In the genomic region with DNA sequence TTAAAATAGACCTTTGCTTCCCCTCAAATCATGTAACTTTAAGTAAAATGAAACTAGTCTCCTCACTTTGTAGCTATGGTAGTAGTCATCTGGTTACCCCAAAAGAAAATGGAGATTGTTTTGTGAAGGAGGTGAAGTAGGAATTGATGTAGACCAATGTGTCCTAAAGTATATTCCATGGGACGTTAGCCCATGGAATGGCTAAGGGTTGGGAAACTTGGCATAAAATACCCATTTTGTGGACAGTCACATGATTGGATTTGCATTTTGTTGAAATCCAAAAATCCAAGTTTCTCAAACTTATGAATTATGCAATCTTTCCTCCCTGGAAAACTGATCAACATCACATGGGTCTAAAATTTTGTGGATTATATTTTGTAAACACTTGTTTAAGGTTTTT, we compare ENCODE assay signal across 27 cellular contexts.
"Had no signal": no experiment of that assay in that cellular context is flagged by ENCODE, and none has a peak within 500 bp of the region (broad histone marks: within the 10 kb centered on the region; RNA-seq: fewer than 3 reads in every experiment).

No MANE protein-coding gene starts in this region.

- H3K9me3 ChIP-seq: neutrophil, pancreas, prostate gland, vagina had no signal

- H3K36me3 ChIP-seq: left lung, neutrophil, pancreas, prostate gland, sigmoid colon, tibial nerve, vagina had no signal

- H3K4me3 ChIP-seq: left lung, neural progenitor cell, pancreas, prostate gland, sigmoid colon, smooth muscle cell, tibial nerve, vagina had no signal

- DNase-seq: hypothalamus; immature natural killer cell; kidney; left colon; left lung; naive B cell; natural killer cell; nephron progenitor cell; pancreas; posterior cingulate gyrus; retina; right cardiac atrium; sigmoid colon; stimulated activated CD4-positive, alpha-beta T cell treated with anti-CD3 and anti-CD28 coated beads, Interleukin-1b, Interleukin-23, amount 100 ng/mL, for 48 hours; stimulated activated CD4-positive, alpha-beta T cell treated with anti-CD3 and anti-CD28 coated beads, Interleukin-2, amount 100 ng/mL, for 48 hours; stimulated activated CD4-positive, alpha-beta T cell treated with anti-CD3 and anti-CD28 coated beads, Interleukin-4, amount 100 ng/mL, for 4 hours; stimulated activated CD8-positive, alpha-beta memory T cell treated with anti-CD3 and anti-CD28 coated beads, Interleukin-4, amount 100 ng/mL, for 48 hours; stimulated activated naive CD4-positive, alpha-beta T cell treated with Interleukin-2 at 50 U/mL for 16 hours; stimulated activated naive CD8-positive, alpha-beta T cell treated with anti-CD3 and anti-CD28 coated beads, Interleukin-15, amount 100 ng/mL, for 72 hours; substantia nigra had no signal

- H3K4me1 ChIP-seq: pancreas, prostate gland had no signal

- H3K27me3 ChIP-seq: left lung, neural progenitor cell, neutrophil, pancreas, sigmoid colon, tibial nerve, vagina had no signal

- H3K27ac ChIP-seq: left lung, neural progenitor cell, neutrophil, pancreas, prostate gland had no signal

- ATAC-seq: left colon; left lung; natural killer cell; stimulated activated memory B cell treated with anti-CD40 and anti-IgM and Interleukin-4, amounts not matched to agents 10 μg/mL and 1 μg/mL and 100 μg/mL, for 72 hours; stimulated activated naive CD8-positive, alpha-beta T cell treated with anti-CD3 and anti-CD28 coated beads, Interleukin-15, amount 100 ng/mL, for 72 hours had no signal
